Comparison of ENCODE assay signal across 8 cellular contexts in genomic region chr13:106533940-106534843, GRCh38. TPM values are rescaled to one million over a fixed set of nuclear protein-coding genes. Genes with fewer than 3 reads are reported as not detected.
A peak's percentile ranks its signal among the peaks of the same experiment; 100 is the strongest.
DNase-seq lines count a peak whose midpoint lies in the region; ATAC-seq and TF ChIP-seq lines count a peak whose summit lies in the region.

No MANE protein-coding gene starts in this region.

- no peaks in the 10 kb centered on the region for H3K27me3 ChIP-seq in PC-9 (ENCODE audit: insufficient read depth, low read depth)
- H3K27me3 ChIP-seq in trophoblast cell (ENCODE audit: insufficient read depth, low read length) = no peaks in the 10 kb centered on the region

- H4K8ac ChIP-seq in trophoblast cell (ENCODE audit: low read depth, low read length) = no peak overlapping the region

- H3K18ac ChIP-seq in trophoblast cell (ENCODE audit: low read length) = peak overlapping the region; percentile 67

- no peaks in the 10 kb centered on the region for H3K9me2 ChIP-seq in PC-9 (ENCODE audit: insufficient read depth)

- peak overlapping the region; percentile 83 for H3K27ac ChIP-seq in PC-9
- H3K27ac ChIP-seq in trophoblast cell (ENCODE audit: low read depth, low read length) = peak overlapping the region; percentile 40

- peak overlapping the region; percentile 95 for H3K9ac ChIP-seq in trophoblast cell (ENCODE audit: low read length)

- H3K14ac ChIP-seq in trophoblast cell (ENCODE audit: low read length) = peak overlapping the region; percentile 38

- H3K4me3 ChIP-seq in PC-9 (peak overlapping the region; percentile 72), trophoblast cell (ENCODE audit: low read depth, low read length) (peak overlapping the region; percentile 92)

- H4K91ac ChIP-seq in trophoblast cell (ENCODE audit: low read depth, low read length) = peak overlapping the region; percentile 60

- peaks cover 30% of the 10 kb centered on the region for H3F3A ChIP-seq in PC-9 (ENCODE audit: insufficient read depth, low read depth)

- no peak overlapping the region for H2AK5ac ChIP-seq in trophoblast cell (ENCODE audit: low read length)

- H2BK12ac ChIP-seq in trophoblast cell (ENCODE audit: low read length) = no peak overlapping the region

- peak overlapping the region; percentile 37 for H3K23ac ChIP-seq in trophoblast cell (ENCODE audit: low read length)

- peak overlapping the region; percentile 60 for H2BK5ac ChIP-seq in trophoblast cell (ENCODE audit: low read depth, low read length, poor library complexity)

- H3K9me3 ChIP-seq in PC-9 (ENCODE audit: insufficient read depth, low read depth) (no peaks in the 10 kb centered on the region), trophoblast cell (ENCODE audit: insufficient read depth, low read depth, low read length) (no peaks in the 10 kb centered on the region)

- no CpG with 5 or more reads among the region's 89 CpGs for WGBS in trophoblast cell (ENCODE audit: extremely low coverage, insufficient coverage, insufficient read length)

- H4K12ac ChIP-seq in trophoblast cell (ENCODE audit: low read depth, low read length) = no peak overlapping the region

- H3K79me2 ChIP-seq in PC-9 (ENCODE audit: low read depth) = peaks cover 56% of the 10 kb centered on the region
- H3K79me2 ChIP-seq in trophoblast cell (ENCODE audit: control insufficient read depth, insufficient read depth, low read length, poor library complexity) = peaks cover 25% of the 10 kb centered on the region

- DNase-seq in NCI-H146 (lab: John Stamatoyannopoulos, UW) (peak; percentile 42), NCI-H146 treated with DMSO at 0.1 percent for 48 hours (lab: John Stamatoyannopoulos, UW; ENCODE audit: unreplicated experiment) (no peak), PC-9 (peak; percentile 54 to 60), anterior cingulate cortex (lab: John Stamatoyannopoulos, UW) (peak in 33 of 58 donors; percentile 5 to 75 (median 40)), left cardiac atrium (peak; percentile 50), trophoblast cell (peak; percentile 8 to 40)

- H3K4me2 ChIP-seq in PC-9 (peak overlapping the region; percentile 96), trophoblast cell (ENCODE audit: low read length) (peak overlapping the region; percentile 49)

- H3K79me1 ChIP-seq in trophoblast cell (ENCODE audit: low read length) = peaks cover 19% of the 10 kb centered on the region

- intact Hi-C loops in PC-9 (cut with micrococcal nuclease; ENCODE audit: unreplicated experiment) (loop anchor here (1.0 to 10.0 kb wide), 10 partner anchors 243 to 1963 kb away; no protein-coding TSS in a partner anchor), left cardiac atrium (cut with DNase I) (loop anchor here (5.0 to 10.0 kb wide), 4 partner anchors 381 to 1962 kb away; no protein-coding TSS in a partner anchor)

- CTCF ChIA-PET in PC-9 (lab: Charles Lee) = interaction anchor here (0.8 kb wide), 1 partner anchor 639 kb away, joined by 9 read pairs; no protein-coding TSS in a partner anchor

- peak overlapping the region; percentile 99 for H3K4ac ChIP-seq in trophoblast cell (ENCODE audit: low read depth, low read length)

- BruUV-seq in PC-9 (replicated peaks; lab: Mats Ljungman, UMichigan) = no TSS peak

- POLR2A ChIA-PET in PC-9 (lab: Charles Lee; ENCODE audit: unreplicated experiment) = no interaction called here

- peak overlapping the region; percentile 21 for H2BK120ac ChIP-seq in trophoblast cell (ENCODE audit: insufficient read depth, low read length, poor library complexity)

- no peaks in the 10 kb centered on the region; the same call in 1 of the 2 replicates for H4K20me1 ChIP-seq in PC-9 (ENCODE audit: insufficient read depth)

- H2AFZ ChIP-seq in PC-9 (peak overlapping the region; percentile 76), trophoblast cell (ENCODE audit: insufficient read depth, low read length, poor library complexity) (peak overlapping the region; percentile 43)

- no peak for TF ChIP-seq CTCF in PC-9 (conservative IDR thresholded peaks at IDR 0.05)

- ATAC-seq in left cardiac atrium = peak in 1 of 2 donors; percentile 5
- ATAC-seq in GM18858 (IDR thresholded peaks at IDR 0.05; ENCODE audit: unreplicated experiment) = no peak
- no peak for ATAC-seq in HG03342 (IDR thresholded peaks at IDR 0.05; ENCODE audit: unreplicated experiment)

- H3K4me1 ChIP-seq in PC-9 (replicated peaks; ENCODE audit: insufficient read depth) (peaks cover 31% of the 10 kb centered on the region), trophoblast cell (ENCODE audit: control insufficient read depth in 1 of 2, insufficient read depth in 2 of 2, low read length in 2 of 2) (peaks cover 8 to 17% of the 10 kb centered on the region in 2 experiments)

- H3K36me3 ChIP-seq in PC-9 (ENCODE audit: low read depth) (0 out of 2 replicates have a peak, but pooled peaks cover 6% of the 10 kb centered on the region), trophoblast cell (ENCODE audit: control insufficient read depth in 1 of 2, insufficient read depth in 2 of 2, low read length in 2 of 2) (no peaks in the 10 kb centered on the region)

RNA-seq across cellular contexts. Expression of gene EFNB2, which starts 1.3 kb away (rescaled TPM):
- total RNA-seq in PC-9 (2021) = 13.4 and 17.5 TPM in 2 replicates
- total RNA-seq in left cardiac atrium = 10 to 100 TPM in 1 of 2 donors, 1 to 10 TPM in 1; 9.5 to 14.8 TPM
- polyA plus RNA-seq in trophoblast cell (2013) = 67.0 and 70.6 TPM in 2 replicates

RNA-seq across cellular contexts. Expression of gene ARGLU1, which starts 33.7 kb away (rescaled TPM):
- 89.2 and 90.8 TPM in 2 replicates for total RNA-seq in PC-9 (2021)
- total RNA-seq in left cardiac atrium = 10 to 100 TPM; 35.4 to 39.0 TPM
- polyA plus RNA-seq in trophoblast cell (2013) = 92.8 and 95.6 TPM in 2 replicates
